In genomic region chr1:109618614-109619404, GRCh38 we compare ENCODE assay signal across 8 cellular contexts. TPM values are rescaled to one million over a fixed set of nuclear protein-coding genes. Genes with fewer than 3 reads are reported as not detected.
DNase-seq lines count a peak whose midpoint lies in the region.

No MANE protein-coding gene starts in this region.

- no peaks in the 10 kb centered on the region for H3K9me3 Mint-ChIP-seq in activated CD4-positive, alpha-beta T cell treated with anti-CD3 and anti-CD28 coated beads, Interleukin-2, amount 10 ng/mL, durations not matched to agents 24 days and 14 days
- no peaks in the 10 kb centered on the region for H3K9me3 Mint-ChIP-seq in activated T-helper 1 cell treated with anti-CD3 and anti-CD28 coated beads, Interleukin-12 subunit alpha, Interleukin-12 subunit beta, Interleukin-2, Interleukin-4 antibody, amounts not matched to agents 30 ng/mL and 10 ng/mL and 1 ng/mL, durations not matched to agents 14 hours and 24 hours and 36 hours

- intact Hi-C loops in activated CD4-positive, alpha-beta T cell treated with anti-CD3 and anti-CD28 coated beads, Interleukin-2, amount 10 ng/mL, durations not matched to agents 24 days and 14 days (cut with micrococcal nuclease) = loop anchor here (5.0 kb wide), 1 partner anchor 192 kb away; the partner anchor contains the start of gene PSMA5
- intact Hi-C loops in activated T-helper 1 cell treated with anti-CD3 and anti-CD28 coated beads, Interleukin-12 subunit alpha, Interleukin-12 subunit beta, Interleukin-2, Interleukin-4 antibody, amounts not matched to agents 30 ng/mL and 10 ng/mL and 1 ng/mL, durations not matched to agents 14 hours and 24 hours and 36 hours (cut with micrococcal nuclease) = loop anchor here (1.0 kb wide), 1 partner anchor 365 kb away; the partner anchor contains the start of gene AHCYL1

- peak overlapping the region; percentile 69 for H3K27ac ChIP-seq in layer of hippocampus (ENCODE audit: low read depth, low read length)
- H3K27ac ChIP-seq in substantia nigra (ENCODE audit: low read depth, low read length, poor library complexity, severe bottlenecking) = peak overlapping the region; percentile 47

- peaks cover 53% of the 10 kb centered on the region for H3K4me1 Mint-ChIP-seq in activated CD4-positive, alpha-beta T cell treated with anti-CD3 and anti-CD28 coated beads, Interleukin-2, amount 10 ng/mL, durations not matched to agents 24 days and 14 days
- H3K4me1 Mint-ChIP-seq in activated T-helper 1 cell treated with anti-CD3 and anti-CD28 coated beads, Interleukin-12 subunit alpha, Interleukin-12 subunit beta, Interleukin-2, Interleukin-4 antibody, amounts not matched to agents 30 ng/mL and 10 ng/mL and 1 ng/mL, durations not matched to agents 14 hours and 24 hours and 36 hours (ENCODE audit: low read depth) = peaks cover 64% of the 10 kb centered on the region

- peak overlapping the region; percentile 96 for H3K4me3 Mint-ChIP-seq in activated CD4-positive, alpha-beta T cell treated with anti-CD3 and anti-CD28 coated beads, Interleukin-2, amount 10 ng/mL, durations not matched to agents 24 days and 14 days
- peak overlapping the region; percentile 95 for H3K4me3 Mint-ChIP-seq in activated T-helper 1 cell treated with anti-CD3 and anti-CD28 coated beads, Interleukin-12 subunit alpha, Interleukin-12 subunit beta, Interleukin-2, Interleukin-4 antibody, amounts not matched to agents 30 ng/mL and 10 ng/mL and 1 ng/mL, durations not matched to agents 14 hours and 24 hours and 36 hours

- H3K27me3 Mint-ChIP-seq in activated CD4-positive, alpha-beta T cell treated with anti-CD3 and anti-CD28 coated beads, Interleukin-2, amount 10 ng/mL, durations not matched to agents 24 days and 14 days = peaks cover 1% of the 10 kb centered on the region
- peaks cover 2% of the 10 kb centered on the region for H3K27me3 Mint-ChIP-seq in activated T-helper 1 cell treated with anti-CD3 and anti-CD28 coated beads, Interleukin-12 subunit alpha, Interleukin-12 subunit beta, Interleukin-2, Interleukin-4 antibody, amounts not matched to agents 30 ng/mL and 10 ng/mL and 1 ng/mL, durations not matched to agents 14 hours and 24 hours and 36 hours (ENCODE audit: insufficient read depth)

- H3K27me3 ChIP-seq in layer of hippocampus (ENCODE audit: control insufficient read depth, insufficient read depth, low read length) = no peaks in the 10 kb centered on the region

- peak; percentile 61 for DNase-seq in activated CD4-positive, alpha-beta T cell treated with anti-CD3 and anti-CD28 coated beads, Interleukin-2, amount 10 ng/mL, durations not matched to agents 24 days and 14 days
- no peak for DNase-seq in activated CD4-positive, alpha-beta T cell treated with anti-CD3 and anti-CD28 coated beads for 1 hour
- no peak for DNase-seq in activated T-helper 1 cell treated with anti-CD3 and anti-CD28 coated beads, Interleukin-12 subunit alpha, Interleukin-12 subunit beta, Interleukin-2, Interleukin-4 antibody, amounts not matched to agents 30 ng/mL and 10 ng/mL and 1 ng/mL, durations not matched to agents 14 hours and 24 hours and 36 hours (ENCODE audit: low spot score)
- DNase-seq in substantia nigra (lab: John Stamatoyannopoulos, UW) = no peak
- no peak for DNase-seq in T1000 (lab: John Stamatoyannopoulos, UW)
- no peak for DNase-seq in NOMO-1 (lab: John Stamatoyannopoulos, UW; ENCODE audit: unreplicated experiment in 2 of 2)
- DNase-seq in dedifferentiated amniotic fluid mesenchymal stem cell (ENCODE audit: extremely low spot score) = no peak

- peak overlapping the region; percentile 95 for H3K27ac Mint-ChIP-seq in activated CD4-positive, alpha-beta T cell treated with anti-CD3 and anti-CD28 coated beads, Interleukin-2, amount 10 ng/mL, durations not matched to agents 24 days and 14 days
- H3K27ac Mint-ChIP-seq in activated T-helper 1 cell treated with anti-CD3 and anti-CD28 coated beads, Interleukin-12 subunit alpha, Interleukin-12 subunit beta, Interleukin-2, Interleukin-4 antibody, amounts not matched to agents 30 ng/mL and 10 ng/mL and 1 ng/mL, durations not matched to agents 14 hours and 24 hours and 36 hours = peak overlapping the region; percentile 97

- peaks cover 5% of the 10 kb centered on the region for H3K36me3 Mint-ChIP-seq in activated CD4-positive, alpha-beta T cell treated with anti-CD3 and anti-CD28 coated beads, Interleukin-2, amount 10 ng/mL, durations not matched to agents 24 days and 14 days (ENCODE audit: low read depth)
- peaks cover 1% of the 10 kb centered on the region for H3K36me3 Mint-ChIP-seq in activated T-helper 1 cell treated with anti-CD3 and anti-CD28 coated beads, Interleukin-12 subunit alpha, Interleukin-12 subunit beta, Interleukin-2, Interleukin-4 antibody, amounts not matched to agents 30 ng/mL and 10 ng/mL and 1 ng/mL, durations not matched to agents 14 hours and 24 hours and 36 hours (ENCODE audit: low read depth)

RNA-seq across cellular contexts. Expression of gene GNAT2, which starts 0.6 kb away (rescaled TPM):
- total RNA-seq in activated CD4-positive, alpha-beta T cell treated with anti-CD3 and anti-CD28 coated beads, Interleukin-2, amount 10 ng/mL, durations not matched to agents 24 days and 14 days = 0.33 TPM in 2 replicates
- total RNA-seq in activated T-helper 1 cell treated with anti-CD3 and anti-CD28 coated beads, Interleukin-12 subunit alpha, Interleukin-12 subunit beta, Interleukin-2, Interleukin-4 antibody, amounts not matched to agents 30 ng/mL and 10 ng/mL and 1 ng/mL, durations not matched to agents 14 hours and 24 hours and 36 hours = 0.44 and 1.2 TPM in 2 replicates

RNA-seq across cellular contexts. Expression of gene AMPD2, which starts 0.8 kb away (rescaled TPM):
- total RNA-seq in activated CD4-positive, alpha-beta T cell treated with anti-CD3 and anti-CD28 coated beads, Interleukin-2, amount 10 ng/mL, durations not matched to agents 24 days and 14 days = 92.2 and 97.8 TPM in 2 replicates
- total RNA-seq in activated T-helper 1 cell treated with anti-CD3 and anti-CD28 coated beads, Interleukin-12 subunit alpha, Interleukin-12 subunit beta, Interleukin-2, Interleukin-4 antibody, amounts not matched to agents 30 ng/mL and 10 ng/mL and 1 ng/mL, durations not matched to agents 14 hours and 24 hours and 36 hours = 92.4 and 100 TPM in 2 replicates

RNA-seq across cellular contexts. Expression of gene GSTM4, which starts 37.1 kb away (rescaled TPM):
- 6.8 and 9.9 TPM in 2 replicates for total RNA-seq in activated CD4-positive, alpha-beta T cell treated with anti-CD3 and anti-CD28 coated beads, Interleukin-2, amount 10 ng/mL, durations not matched to agents 24 days and 14 days
- total RNA-seq in activated T-helper 1 cell treated with anti-CD3 and anti-CD28 coated beads, Interleukin-12 subunit alpha, Interleukin-12 subunit beta, Interleukin-2, Interleukin-4 antibody, amounts not matched to agents 30 ng/mL and 10 ng/mL and 1 ng/mL, durations not matched to agents 14 hours and 24 hours and 36 hours = 6.5 and 8.9 TPM in 2 replicates

RNA-seq across cellular contexts. Expression of gene GSTM2, which starts 49.0 kb away (rescaled TPM):
- 17.5 and 18.4 TPM in 2 replicates for total RNA-seq in activated CD4-positive, alpha-beta T cell treated with anti-CD3 and anti-CD28 coated beads, Interleukin-2, amount 10 ng/mL, durations not matched to agents 24 days and 14 days
- total RNA-seq in activated T-helper 1 cell treated with anti-CD3 and anti-CD28 coated beads, Interleukin-12 subunit alpha, Interleukin-12 subunit beta, Interleukin-2, Interleukin-4 antibody, amounts not matched to agents 30 ng/mL and 10 ng/mL and 1 ng/mL, durations not matched to agents 14 hours and 24 hours and 36 hours = 19.0 and 19.2 TPM in 2 replicates
